In the genomic region with DNA sequence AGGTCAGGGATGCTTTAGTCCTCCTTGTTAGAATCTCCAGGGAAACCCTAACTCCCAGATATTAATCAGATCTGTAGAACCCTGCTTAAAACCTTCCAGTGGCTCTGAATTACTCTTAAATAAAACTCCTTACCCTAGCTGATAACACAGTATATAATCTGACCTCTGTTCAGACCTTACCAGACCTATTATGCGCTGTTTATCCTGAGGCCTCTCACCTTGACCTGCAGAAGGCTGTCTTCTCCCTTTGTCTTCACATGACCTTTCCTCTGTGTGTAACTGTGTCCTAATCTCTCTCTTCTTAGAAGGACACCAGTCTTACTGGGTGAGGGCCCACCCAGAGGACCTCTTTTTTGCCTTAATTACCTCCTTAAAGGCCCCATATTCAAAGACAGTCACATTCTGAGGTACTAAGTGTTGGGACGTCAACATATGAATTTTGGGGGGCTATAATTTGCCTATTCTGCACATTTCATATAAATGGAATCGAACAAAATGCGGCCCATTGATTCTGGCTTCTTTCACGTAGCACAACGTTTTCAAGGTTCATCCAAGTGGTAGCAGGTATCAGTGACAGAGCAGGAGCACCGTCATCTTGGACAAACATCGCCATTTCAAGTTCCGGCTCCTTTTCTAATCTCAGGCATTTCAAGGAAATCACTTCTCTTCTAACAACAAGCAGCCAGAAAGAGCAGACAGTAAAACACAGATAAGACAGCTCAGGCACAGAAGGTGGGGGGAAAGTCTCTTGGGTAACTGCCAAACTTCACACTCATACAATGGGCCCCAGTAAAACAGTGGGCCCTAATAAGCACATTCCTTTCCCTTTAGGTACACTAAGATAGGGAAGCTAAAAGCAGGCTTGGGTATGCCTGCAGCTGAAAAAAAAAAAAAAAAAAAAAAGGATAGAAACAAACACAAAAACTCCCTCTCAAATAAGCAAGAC, we compare ENCODE assay signal across 13 cellular contexts.
DNase-seq lines count a peak whose midpoint lies in the region; ATAC-seq and TF ChIP-seq lines count a peak whose summit lies in the region.
"Had no signal": no experiment of that assay in that cellular context is flagged by ENCODE, and none has a peak within 500 bp of the region (broad histone marks: within the 10 kb centered on the region; RNA-seq: fewer than 3 reads in every experiment).

No MANE protein-coding gene starts in this region.

- H3K4me1 ChIP-seq in cardiac muscle cell (ENCODE audit: low read depth) (peaks cover 31% of the 10 kb centered on the region), mesodermal cell (ENCODE audit: control insufficient read depth, insufficient read depth, low read length, poor library complexity, severe bottlenecking) (peaks cover 9% of the 10 kb centered on the region), tibial artery (peaks cover 0 to 38% (median 28%) of the 10 kb centered on the region in 4 donors)

- H3K4me3 ChIP-seq in cardiac muscle cell: no peak overlapping the region
- H3K4me3 ChIP-seq in coronary artery: no peak overlapping the region
- no peak overlapping the region for H3K4me3 ChIP-seq in mesodermal cell (ENCODE audit: extremely low read depth, insufficient read depth, low read length, poor library complexity, severe bottlenecking)
- no peak overlapping the region for H3K4me3 ChIP-seq in tibial artery
- H3K4me3 ChIP-seq: upper lobe of left lung had no signal

- H3K27ac ChIP-seq in cardiac muscle cell (peak overlapping the region; percentile 92), coronary artery (peak overlapping the region; percentile 66 to 68), mesodermal cell (ENCODE audit: low read depth, low read length, severe bottlenecking) (peak overlapping the region; percentile 64), tibial artery (peak overlapping the region; percentile 64 to 67)
- H3K27ac ChIP-seq: upper lobe of left lung had no signal

- H3K9me3 ChIP-seq in cardiac muscle cell (ENCODE audit: low read depth): no peaks in the 10 kb centered on the region
- H3K9me3 ChIP-seq in mesodermal cell (ENCODE audit: control insufficient read depth, low read length): peaks cover 18% of the 10 kb centered on the region
- no peaks in the 10 kb centered on the region for H3K9me3 ChIP-seq in tibial artery
- H3K9me3 ChIP-seq: upper lobe of left lung had no signal

- ATAC-seq in Right ventricle myocardium superior (ENCODE audit: poor library complexity) (no peak), HG02970 (IDR thresholded peaks at IDR 0.05; ENCODE audit: low FRiP score, unreplicated experiment) (no peak)

- H3K36me3 ChIP-seq in cardiac muscle cell (no peaks in the 10 kb centered on the region), mesodermal cell (ENCODE audit: control insufficient read depth, insufficient read depth, low read length) (no peaks in the 10 kb centered on the region), tibial artery (no peaks in the 10 kb centered on the region)
- H3K36me3 ChIP-seq: upper lobe of left lung had no signal

- TF ChIP-seq CTCF in cardiac muscle cell (IDR thresholded peaks at IDR 0.05; ENCODE audit: low read depth, low read length): no peak
- TF ChIP-seq CTCF in coronary artery (IDR thresholded peaks at IDR 0.05): no peak
- TF ChIP-seq CTCF in tibial artery (IDR thresholded peaks at IDR 0.05): no peak

- 95 to 96% methylated on average over 7 to 8 of the region's 9 CpGs for WGBS in mesodermal cell (ENCODE audit: insufficient coverage in 2 of 2), 2 experiments

- H3K27me3 ChIP-seq in cardiac muscle cell (no peaks in the 10 kb centered on the region), tibial artery (no peaks in the 10 kb centered on the region)
- H3K27me3 ChIP-seq: upper lobe of left lung had no signal

- DNase-seq in cardiac muscle cell (ENCODE audit: low read depth in 1 of 2, low spot score in 1 of 2): peak; percentile 68 to 85
- no peak for DNase-seq in Right ventricle myocardium superior
- DNase-seq in coronary artery (ENCODE audit: low spot score): no peak
- no peak for DNase-seq in tibial artery
- DNase-seq in NCI-H82 (lab: John Stamatoyannopoulos, UW): no peak
- DNase-seq in stimulated activated CD4-positive, alpha-beta T cell treated with anti-CD3 and anti-CD28 coated beads, Interleukin-4, amount 100 ng/mL, for 24 hours: no peak
- DNase-seq: 8988T; activated naive CD4-positive, alpha-beta T cell treated with anti-CD3 and anti-CD28 coated beads for 36 hours; hypothalamus; T-helper 2 cell; upper lobe of left lung had no signal

- intact Hi-C loops in Right ventricle myocardium superior (cut with DNase I) (no loop called here), tibial artery (cut with DNase I; ENCODE audit: low total_unique reads) (no loop called here)

Comparison
In these comparisons a context has a peak if more than half of its experiments do, and no peak if none do; other contexts are left out.
1. DNase-seq: peak in cardiac muscle cell (2 of 2); none in Right ventricle myocardium superior (single experiment), coronary artery (single experiment), tibial artery (0 of 2), NCI-H82 (single experiment) and stimulated activated CD4-positive, alpha-beta T cell treated with anti-CD3 and anti-CD28 coated beads, Interleukin-4, amount 100 ng/mL, for 24 hours (single experiment).
2. Peak in every context shown above with its lines, with median percentiles within 50 percentile points of each other: H3K27ac ChIP-seq.